In the genomic region with DNA sequence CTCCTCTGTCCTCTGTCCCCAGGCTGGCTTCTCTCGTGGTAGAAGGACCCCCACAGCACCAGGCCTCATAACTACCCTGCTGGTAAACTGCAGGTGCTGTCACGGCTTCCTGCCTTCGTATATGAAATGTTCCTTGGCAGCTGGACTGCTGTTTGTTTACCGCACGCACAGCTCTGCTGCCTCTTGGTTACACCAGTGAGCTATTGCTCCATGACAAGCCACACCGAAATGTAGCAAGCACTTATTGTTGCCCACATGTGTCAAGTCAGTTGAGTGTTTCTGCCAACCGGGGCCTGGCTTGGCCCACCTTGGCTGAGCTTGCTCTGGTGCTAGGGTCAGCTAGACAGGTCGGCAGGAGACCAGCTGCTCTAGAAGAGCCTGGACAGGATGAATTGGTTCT, we compare ENCODE assay signal across 14 cellular contexts.
DNase-seq lines count a peak whose midpoint lies in the region; ATAC-seq and FAIRE-seq lines count a peak whose summit lies in the region.
"Had no signal": no experiment of that assay in that cellular context is flagged by ENCODE, and none has a peak within 500 bp of the region (broad histone marks: within the 10 kb centered on the region; RNA-seq: fewer than 3 reads in every experiment).

No MANE protein-coding gene starts in this region.

- ATAC-seq in HG03045 (IDR thresholded peaks at IDR 0.05; ENCODE audit: unreplicated experiment): peak; percentile 26
- ATAC-seq: stimulated activated naive CD8-positive, alpha-beta T cell treated with anti-CD3 and anti-CD28 coated beads, Interleukin-15, amount 100 ng/mL, for 72 hours had no signal

- no peak for FAIRE-seq in urothelium cell line (lab: Jason Lieb, UNC)
- FAIRE-seq: A549 had no signal

- DNase-seq in NCI-H748 (lab: John Stamatoyannopoulos, UW; ENCODE audit: unreplicated experiment) (peak; percentile 25), NCI-H748 treated with DMSO at 0.1 percent for 48 hours (lab: John Stamatoyannopoulos, UW) (no peak), NCI-H510A treated with DMSO at 0.1 percent for 48 hours (lab: John Stamatoyannopoulos, UW) (peak; percentile 63), CD1c-positive myeloid dendritic cell (ENCODE audit: extremely low spot score) (no peak), urothelium cell line (ENCODE audit: low spot score) (no peak), NCI-H2171 (lab: John Stamatoyannopoulos, UW) (no peak), MV-4-11 (lab: John Stamatoyannopoulos, UW) (no peak)
- DNase-seq: activated T-cell treated with anti-CD3 and anti-CD28 coated beads, Interleukin-2, amount 50 U/mL, for 24 hours; EL; mammary epithelial cell; NCI-H1105 treated with DMSO at 0.1 percent for 48 hours; stimulated activated naive CD8-positive, alpha-beta T cell treated with anti-CD3 and anti-CD28 coated beads, Interleukin-15, amount 100 ng/mL, for 72 hours had no signal

Comparison
In these comparisons a context has a peak if more than half of its experiments do, and no peak if none do; other contexts are left out.
1. DNase-seq: peak in NCI-H748 (single experiment) and NCI-H510A treated with DMSO at 0.1 percent for 48 hours (single experiment); none in NCI-H748 treated with DMSO at 0.1 percent for 48 hours (single experiment), CD1c-positive myeloid dendritic cell (single experiment), urothelium cell line (single experiment), NCI-H2171 (single experiment) and MV-4-11 (single experiment).